16 cellular contexts compared by ENCODE assay signal in genomic region chr15:61081028-61081322, GRCh38.
A peak's percentile ranks its signal among the peaks of the same experiment; 100 is the strongest.
DNase-seq lines count a peak whose midpoint lies in the region; ATAC-seq, FAIRE-seq and TF ChIP-seq lines count a peak whose summit lies in the region.
"Had no signal": no experiment of that assay in that cellular context is flagged by ENCODE, and none has a peak within 500 bp of the region (broad histone marks: within the 10 kb centered on the region; RNA-seq: fewer than 3 reads in every experiment).

No MANE protein-coding gene starts in this region.

- H3K4me1 ChIP-seq in BLaER1 treated with 17β-estradiol and CSF1 and Interleukin-3, amounts not matched to agents 10 nM and 100 nM = peaks cover 4 to 60% (median 43%) of the 10 kb centered on the region in 10 experiments; a peak in 17 of 20 replicates
- H3K4me1 ChIP-seq in HEK293 (ENCODE audit: control insufficient read depth, insufficient read depth, low read length) (0 out of 2 replicates have a peak, but pooled peaks cover 5% of the 10 kb centered on the region), gastrocnemius medialis (peaks cover 41 to 55% of the 10 kb centered on the region in 2 donors), kidney (ENCODE audit: control insufficient read depth in 1 of 2, insufficient read depth in 1 of 2, low read depth in 1 of 2, low read length in 2 of 2) (peaks cover 3 to 5% of the 10 kb centered on the region in 2 donors)

- peaks cover 0 to 7% of the 10 kb centered on the region in 2 donors for H3K4me1 Mint-ChIP-seq in stimulated activated naive B cell treated with anti-CD40 and anti-IgM and Interleukin-4, amounts not matched to agents 10 μg/mL and 1 μg/mL and 100 μg/mL, for 72 hours

- H3K36me3 Mint-ChIP-seq in stimulated activated naive B cell treated with anti-CD40 and anti-IgM and Interleukin-4, amounts not matched to agents 10 μg/mL and 1 μg/mL and 100 μg/mL, for 72 hours = no peaks in the 10 kb centered on the region
- H3K36me3 Mint-ChIP-seq: CD8-positive, alpha-beta memory T cell had no signal

- no peak overlapping the region for H3K9ac ChIP-seq in BLaER1 treated with 17β-estradiol and CSF1 and Interleukin-3, amounts not matched to agents 10 nM and 100 nM
- no peak overlapping the region for H3K9ac ChIP-seq in kidney (ENCODE audit: low read length in 2 of 2)

- H3K27ac Mint-ChIP-seq in stimulated activated naive B cell treated with anti-CD40 and anti-IgM and Interleukin-4, amounts not matched to agents 10 μg/mL and 1 μg/mL and 100 μg/mL, for 72 hours = no peak overlapping the region
- H3K27ac Mint-ChIP-seq: CD8-positive, alpha-beta memory T cell had no signal

- TF ChIP-seq POLR2A in gastrocnemius medialis (IDR thresholded peaks at IDR 0.05) = no peak

- no peak overlapping the region for H3K27ac ChIP-seq in BLaER1 treated with 17β-estradiol and CSF1 and Interleukin-3, amounts not matched to agents 10 nM and 100 nM
- H3K27ac ChIP-seq in HEK293 (ENCODE audit: extremely low read depth, low read depth, low read length) = no peak overlapping the region
- H3K27ac ChIP-seq in gastrocnemius medialis = peak overlapping the region; percentile 75 to 91 (median 82)
- no peak overlapping the region for H3K27ac ChIP-seq in kidney (ENCODE audit: low read depth in 2 of 2, low read length in 2 of 2)

- no peaks in the 10 kb centered on the region for H3K27me3 ChIP-seq in BLaER1 treated with 17β-estradiol and CSF1 and Interleukin-3, amounts not matched to agents 10 nM and 100 nM
- H3K27me3 ChIP-seq in gastrocnemius medialis = no peaks in the 10 kb centered on the region
- H3K27me3 ChIP-seq: BE2C had no signal

- in situ Hi-C loops in astrocyte of the spinal cord (cut with HindIII; ENCODE audit: low sequenced_read_pairs) (no loop called here), gastrocnemius medialis (cut with MboI; ENCODE audit: low sequenced_read_pairs in 4 of 4) (no loop called here)

- POLR2A ChIA-PET in HEK293 (lab: Yijun Ruan, JAX) = no interaction called here

- H3K4me2 ChIP-seq in BLaER1 treated with 17β-estradiol and CSF1 and Interleukin-3, amounts not matched to agents 10 nM and 100 nM = peak overlapping the region in 8 of 11 experiments; percentile 13 to 78 (median 44); a peak in 14 of 22 replicates

- peak; percentile 11 to 16 for ATAC-seq in gastrocnemius medialis
- no peak for ATAC-seq in stimulated activated naive B cell treated with anti-CD40 and anti-IgM and Interleukin-4, amounts not matched to agents 10 μg/mL and 1 μg/mL and 100 μg/mL, for 72 hours (replicated peaks)
- ATAC-seq: GM12878 had no signal

- intact Hi-C loops in gastrocnemius medialis (cut with DNase I; ENCODE audit: low total_unique reads) (loop anchor here (5.0 kb wide), 1 partner anchor 116 kb away; no protein-coding TSS in a partner anchor), kidney (cut with DNase I) (no loop called here)

- TF ChIP-seq CTCF in HEK293 (tag by site-specific recombination; IDR thresholded peaks at IDR 0.05) (no peak), astrocyte of the spinal cord (IDR thresholded peaks at IDR 0.05; ENCODE audit: low read depth, low read length) (no peak), gastrocnemius medialis (IDR thresholded peaks at IDR 0.05 in 4 of 5, conservative IDR thresholded peaks at IDR 0.05 in 1 of 5) (no peak), kidney (IDR thresholded peaks at IDR 0.05; ENCODE audit: borderline replicate concordance, extremely low read depth, insufficient read depth) (no peak)

- H3K9me3 ChIP-seq in BLaER1 treated with 17β-estradiol and CSF1 and Interleukin-3, amounts not matched to agents 10 nM and 100 nM (replicated peaks in 1 of 11) = no peaks in the 10 kb centered on the region
- H3K9me3 ChIP-seq in HEK293 (ENCODE audit: control insufficient read depth, insufficient read depth, low read depth, low read length) (no peaks in the 10 kb centered on the region), gastrocnemius medialis (no peaks in the 10 kb centered on the region), kidney (ENCODE audit: control insufficient read depth in 1 of 2, low read length in 2 of 2) (no peaks in the 10 kb centered on the region)
- H3K9me3 ChIP-seq: BE2C had no signal

- H3K27me3 Mint-ChIP-seq in stimulated activated naive B cell treated with anti-CD40 and anti-IgM and Interleukin-4, amounts not matched to agents 10 μg/mL and 1 μg/mL and 100 μg/mL, for 72 hours = no peaks in the 10 kb centered on the region

- CTCF ChIA-PET in HEK293 (lab: Yijun Ruan, JAX) = no interaction called here

- H4K20me1 ChIP-seq in BLaER1 treated with 17β-estradiol and CSF1 and Interleukin-3, amounts not matched to agents 10 nM and 100 nM = no peaks in the 10 kb centered on the region

- no peaks in the 10 kb centered on the region for H3K36me3 ChIP-seq in BLaER1 treated with 17β-estradiol and CSF1 and Interleukin-3, amounts not matched to agents 10 nM and 100 nM
- H3K36me3 ChIP-seq in HEK293 (ENCODE audit: control insufficient read depth in 2 of 2, insufficient read depth in 1 of 2, low read length in 2 of 2) = no peaks in the 10 kb centered on the region
- no peaks in the 10 kb centered on the region for H3K36me3 ChIP-seq in gastrocnemius medialis
- H3K36me3 ChIP-seq in kidney (ENCODE audit: control insufficient read depth in 1 of 2, insufficient read depth in 2 of 2, low read length in 2 of 2) = no peaks in the 10 kb centered on the region
- H3K36me3 ChIP-seq: BE2C had no signal

- peak; percentile 61 for DNase-seq in astrocyte of the spinal cord (ENCODE audit: low read depth, low spot score)
- DNase-seq in gastrocnemius medialis = no peak
- no peak for DNase-seq in NCI-H446 (lab: John Stamatoyannopoulos, UW)
- DNase-seq in stimulated activated naive B cell treated with anti-CD40 and anti-IgM and Interleukin-4, amounts not matched to agents 10 μg/mL and 1 μg/mL and 100 μg/mL, for 72 hours = no peak
- no peak for DNase-seq in kidney
- DNase-seq: BE2C; CD8-positive, alpha-beta memory T cell; HCEC 1CT; MV-4-11; NCI-H1436 treated with DMSO at 0.1 percent for 48 hours; OCI-M1; RPMI8226 had no signal

- no peak for FAIRE-seq in kidney (lab: Jason Lieb, UNC)
- FAIRE-seq: GM12878, HTR-8/SVneo had no signal

- H3K9me3 Mint-ChIP-seq in stimulated activated naive B cell treated with anti-CD40 and anti-IgM and Interleukin-4, amounts not matched to agents 10 μg/mL and 1 μg/mL and 100 μg/mL, for 72 hours = no peaks in the 10 kb centered on the region
- H3K9me3 Mint-ChIP-seq: CD8-positive, alpha-beta memory T cell had no signal

- H3K4me3 ChIP-seq in BLaER1 treated with 17β-estradiol and CSF1 and Interleukin-3, amounts not matched to agents 10 nM and 100 nM = no peak overlapping the region
- H3K4me3 ChIP-seq in HEK293 (ENCODE audit: low read depth, low read length) = no peak overlapping the region
- H3K4me3 ChIP-seq in astrocyte of the spinal cord (ENCODE audit: low read depth, low read length) = no peak overlapping the region
- H3K4me3 ChIP-seq in gastrocnemius medialis = peak overlapping the region; percentile 6 to 27 (median 16)
- H3K4me3 ChIP-seq in kidney (ENCODE audit: low read length in 2 of 2) = no peak overlapping the region
- H3K4me3 ChIP-seq: GM12878 had no signal

- H3K4me3 Mint-ChIP-seq in stimulated activated naive B cell treated with anti-CD40 and anti-IgM and Interleukin-4, amounts not matched to agents 10 μg/mL and 1 μg/mL and 100 μg/mL, for 72 hours = no peak overlapping the region
- H3K4me3 Mint-ChIP-seq: CD8-positive, alpha-beta memory T cell had no signal

TF ChIP-seq in HEK293, 187 proteins besides CTCF, POLR2A, EP300 and RAD21:
- TF ChIP-seq SCRT2 (tag by site-specific recombination; IDR thresholded peaks at IDR 0.05) (no peak), ZIC2 (tag by site-specific recombination; IDR thresholded peaks at IDR 0.05) (peak; percentile 74), ZNF394 (tag by site-specific recombination; IDR thresholded peaks at IDR 0.05; ENCODE audit: borderline replicate concordance) (no peak), ZNF155 (tag by site-specific recombination; IDR thresholded peaks at IDR 0.05) (no peak), GLIS1 (tag by site-specific recombination; IDR thresholded peaks at IDR 0.05) (peak; percentile 56), KLF17 (tag by site-specific recombination; IDR thresholded peaks at IDR 0.05) (no peak)

Comparison
In these comparisons a context has a peak if more than half of its experiments do, and no peak if none do; other contexts are left out.
1. H3K27ac ChIP-seq: peak in gastrocnemius medialis (4 of 4); none in BLaER1 treated with 17β-estradiol and CSF1 and Interleukin-3, amounts not matched to agents 10 nM and 100 nM (0 of 11), HEK293 (single experiment) and kidney (0 of 2).
2. H3K4me3 ChIP-seq: peak in gastrocnemius medialis (4 of 4); none in BLaER1 treated with 17β-estradiol and CSF1 and Interleukin-3, amounts not matched to agents 10 nM and 100 nM (0 of 10), HEK293 (single experiment), astrocyte of the spinal cord (single experiment) and kidney (0 of 2).
3. ATAC-seq: peak in gastrocnemius medialis (2 of 2); none in stimulated activated naive B cell treated with anti-CD40 and anti-IgM and Interleukin-4, amounts not matched to agents 10 μg/mL and 1 μg/mL and 100 μg/mL, for 72 hours (0 of 2).